Comparison of ENCODE assay signal across 14 cellular contexts in the genomic region with DNA sequence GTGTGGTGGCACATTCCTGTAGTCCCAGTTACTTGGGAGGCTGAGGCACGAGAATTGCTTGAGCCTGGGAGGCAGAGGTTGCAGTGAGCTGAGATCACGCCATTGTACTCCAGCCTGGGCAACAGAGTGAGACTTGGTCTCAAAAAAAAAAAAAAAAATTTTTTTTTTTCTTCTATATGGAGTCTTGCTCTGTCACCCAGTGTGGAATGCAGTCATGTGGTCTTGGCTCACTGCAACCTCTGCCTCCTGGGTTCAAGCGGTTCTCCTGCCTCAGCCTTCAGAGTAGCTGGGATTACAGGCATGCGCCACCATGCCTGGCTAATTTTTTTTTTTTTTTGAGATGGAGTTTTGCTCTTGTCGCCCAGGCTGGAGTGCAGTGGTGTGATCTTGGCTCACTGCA. TPM values are rescaled to one million over a fixed set of nuclear protein-coding genes. Genes with fewer than 3 reads are reported as not detected.
DNase-seq lines count a peak whose midpoint lies in the region; ATAC-seq and TF ChIP-seq lines count a peak whose summit lies in the region.
"Not testable (repeated sequence)": the region's sequence is repeated elsewhere in the genome, so short reads cannot be mapped to it uniquely, and the experiment has no call there.
"Had no signal": no experiment of that assay in that cellular context is flagged by ENCODE, and none has a peak within 500 bp of the region (broad histone marks: within the 10 kb centered on the region; RNA-seq: fewer than 3 reads in every experiment).

No MANE protein-coding gene starts in this region.

- TF ChIP-seq CTCF in choroid plexus epithelial cell (conservative IDR thresholded peaks at IDR 0.05; ENCODE audit: low read depth, low read length), result not testable (repeated sequence)

- not testable (repeated sequence) for ATAC-seq in activated CD8-positive, alpha-beta memory T cell treated with anti-CD3 and anti-CD28 coated beads, Interleukin-2, amount 10 ng/mL, durations not matched to agents 7 days and 5 days

- not testable (repeated sequence) for H3K9me3 Mint-ChIP-seq in activated CD8-positive, alpha-beta memory T cell treated with anti-CD3 and anti-CD28 coated beads, Interleukin-2, amount 10 ng/mL, durations not matched to agents 7 days and 5 days (ENCODE audit: low read depth)

- H3K27me3 Mint-ChIP-seq in activated CD8-positive, alpha-beta memory T cell treated with anti-CD3 and anti-CD28 coated beads, Interleukin-2, amount 10 ng/mL, durations not matched to agents 7 days and 5 days, result not testable (repeated sequence)

- H3K4me3 ChIP-seq in choroid plexus epithelial cell (ENCODE audit: low read depth, low read length), result not testable (repeated sequence)

- H3K36me3 Mint-ChIP-seq in activated CD8-positive, alpha-beta memory T cell treated with anti-CD3 and anti-CD28 coated beads, Interleukin-2, amount 10 ng/mL, durations not matched to agents 7 days and 5 days, result not testable (repeated sequence)

- DNase-seq in EH (ENCODE audit: low read depth) (peak; percentile 50), HCEC 1CT (peak; percentile 7), RKO (ENCODE audit: low spot score) (peak; percentile 24), choroid plexus epithelial cell (ENCODE audit: low read depth) (peak; percentile 39), iris pigment epithelial cell (ENCODE audit: low read depth) (peak; percentile 31)
- DNase-seq in activated CD8-positive, alpha-beta memory T cell treated with anti-CD3 and anti-CD28 coated beads, Interleukin-2, amount 10 ng/mL, durations not matched to agents 7 days and 5 days, result not testable (repeated sequence)

- peaks cover 34% of the 10 kb centered on the region for H3K4me1 Mint-ChIP-seq in activated CD8-positive, alpha-beta memory T cell treated with anti-CD3 and anti-CD28 coated beads, Interleukin-2, amount 10 ng/mL, durations not matched to agents 7 days and 5 days

- H3K4me3 Mint-ChIP-seq in activated CD8-positive, alpha-beta memory T cell treated with anti-CD3 and anti-CD28 coated beads, Interleukin-2, amount 10 ng/mL, durations not matched to agents 7 days and 5 days, result not testable (repeated sequence)

- CTCF ChIA-PET in activated CD8-positive, alpha-beta memory T cell treated with anti-CD3 and anti-CD28 coated beads, Interleukin-2, amount 10 ng/mL, durations not matched to agents 7 days and 5 days (lab: Charles Lee), result not testable (repeated sequence)

- peak overlapping the region; percentile 92 for H3K27ac Mint-ChIP-seq in activated CD8-positive, alpha-beta memory T cell treated with anti-CD3 and anti-CD28 coated beads, Interleukin-2, amount 10 ng/mL, durations not matched to agents 7 days and 5 days

RNA-seq across cellular contexts. Expression of a gene that starts 3.3 kb away (rescaled TPM):
- total RNA-seq in activated CD8-positive, alpha-beta memory T cell treated with anti-CD3 and anti-CD28 coated beads, Interleukin-2, amount 10 ng/mL, durations not matched to agents 7 days and 5 days, result 10 to 100 TPM; 74.0 to 89.8 TPM

RNA-seq across cellular contexts. Expression of a gene that starts 4.3 kb away (rescaled TPM):
- total RNA-seq in activated CD8-positive, alpha-beta memory T cell treated with anti-CD3 and anti-CD28 coated beads, Interleukin-2, amount 10 ng/mL, durations not matched to agents 7 days and 5 days, result 10 to 100 TPM; 50.3 to 65.5 TPM

RNA-seq across cellular contexts. Expression of a gene that starts 6.3 kb away (rescaled TPM):
- total RNA-seq in activated CD8-positive, alpha-beta memory T cell treated with anti-CD3 and anti-CD28 coated beads, Interleukin-2, amount 10 ng/mL, durations not matched to agents 7 days and 5 days, result not detected
- total RNA-seq: A172; Caco-2; CD4-positive, alpha-beta T cell; G401; GM12878; H1; H9; HT-29 had no signal

RNA-seq across cellular contexts. Expression of a gene that starts 20.4 kb away (rescaled TPM):
- total RNA-seq in activated CD8-positive, alpha-beta memory T cell treated with anti-CD3 and anti-CD28 coated beads, Interleukin-2, amount 10 ng/mL, durations not matched to agents 7 days and 5 days, result 10 to 100 TPM; 26.8 to 30.8 TPM

RNA-seq across cellular contexts. Expression of a gene that starts 57.6 kb away (rescaled TPM):
- total RNA-seq in activated CD8-positive, alpha-beta memory T cell treated with anti-CD3 and anti-CD28 coated beads, Interleukin-2, amount 10 ng/mL, durations not matched to agents 7 days and 5 days, result 1 to 10 TPM; 1.0 to 1.3 TPM
